In genomic region chr5:77781076-77781475, GRCh38 we compare ENCODE assay signal across 7 cellular contexts.
"Had no signal": no experiment of that assay in that cellular context is flagged by ENCODE, and none has a peak within 500 bp of the region (broad histone marks: within the 10 kb centered on the region; RNA-seq: fewer than 3 reads in every experiment).

No MANE protein-coding gene starts in this region.

- H3K4me3 Mint-ChIP-seq: GM23338, H9, IgD-negative memory B cell had no signal

- H3K27me3 Mint-ChIP-seq: IgD-negative memory B cell had no signal

- H3K27ac Mint-ChIP-seq: GM23338, H9, IgD-negative memory B cell had no signal

- H3K27ac ChIP-seq: HL-60 had no signal

- ATAC-seq: GM23338, HepG2 had no signal

- H3K9me3 Mint-ChIP-seq: GM23338, IgD-negative memory B cell had no signal

- DNase-seq: H9, HCEC 1CT, KBM-7 had no signal

- H2AFZ ChIP-seq: GM23338 had no signal

- H3K4me3 ChIP-seq: GM23338 had no signal

- H3K4me2 ChIP-seq: GM23338 had no signal
